22 cellular contexts compared by ENCODE assay signal in genomic region chr3:14222900-14223594, GRCh38. TPM values are rescaled to one million over a fixed set of nuclear protein-coding genes. Genes with fewer than 3 reads are reported as not detected.
A peak's percentile ranks its signal among the peaks of the same experiment; 100 is the strongest.
DNase-seq lines count a peak whose midpoint lies in the region; ATAC-seq, FAIRE-seq and TF ChIP-seq lines count a peak whose summit lies in the region.
"Had no signal": no experiment of that assay in that cellular context is flagged by ENCODE, and none has a peak within 500 bp of the region (broad histone marks: within the 10 kb centered on the region; RNA-seq: fewer than 3 reads in every experiment).

No MANE protein-coding gene starts in this region.

- H3K36me3 ChIP-seq in bronchial epithelial cell (ENCODE audit: control insufficient read depth, insufficient read depth, low read length), result no peaks in the 10 kb centered on the region
- no peaks in the 10 kb centered on the region for H3K36me3 ChIP-seq in osteoblast (ENCODE audit: insufficient read depth, low read length)
- H3K36me3 ChIP-seq: BLaER1 treated with 17β-estradiol and CSF1 and Interleukin-3, amounts not matched to agents 10 nM and 100 nM had no signal

- H3K4me2 ChIP-seq in osteoblast (ENCODE audit: insufficient read depth, low read length), result peak overlapping the region; percentile 25
- H3K4me2 ChIP-seq: KMS-11 had no signal

- no peak for DNase-seq in GM12891 (ENCODE audit: insufficient read length, low spot score)
- DNase-seq in LHCN-M2 (ENCODE audit: low read depth), result peak; percentile 74
- DNase-seq in bronchial epithelial cell (ENCODE audit: low read depth), result peak; percentile 59
- DNase-seq in osteoblast (ENCODE audit: insufficient read length, low spot score, missing footprints), result no peak
- no peak for DNase-seq in NCI-H69 (lab: John Stamatoyannopoulos, UW)
- DNase-seq in effector memory CD8-positive, alpha-beta T cell, result no peak
- no peak for DNase-seq in cerebellar nuclear complex (lab: John Stamatoyannopoulos, UW)
- DNase-seq: activated CD4-positive, alpha-beta T cell treated with anti-CD3 and anti-CD28 coated beads for 36 hours; activated naive CD8-positive, alpha-beta T cell treated with anti-CD3 and anti-CD28 coated beads for 36 hours; activated T-cell treated with anti-CD3 and anti-CD28 coated beads for 4 hours; caudate nucleus; DMS 273 treated with DMSO at 0.1 percent for 48 hours; naive thymus-derived CD4-positive, alpha-beta T cell; NCI-H1105 treated with DMSO at 0.1 percent for 48 hours; NCI-H2171 treated with DMSO at 0.1 percent for 48 hours; SIG-M5; stimulated activated naive CD4-positive, alpha-beta T cell had no signal

- no peak for FAIRE-seq in GM12891 (lab: Jason Lieb, UNC)
- no peak for FAIRE-seq in bronchial epithelial cell (lab: Jason Lieb, UNC)

- peaks cover 34% of the 10 kb centered on the region for H3K4me1 ChIP-seq in osteoblast (ENCODE audit: insufficient read depth, low read length)

- H4K20me1 ChIP-seq in osteoblast (ENCODE audit: insufficient read depth, low read length), result no peaks in the 10 kb centered on the region
- H4K20me1 ChIP-seq: BLaER1 treated with 17β-estradiol and CSF1 and Interleukin-3, amounts not matched to agents 10 nM and 100 nM had no signal

- peaks cover 2% of the 10 kb centered on the region for H3K9me3 ChIP-seq in osteoblast (ENCODE audit: low read depth, low read length)

- no peak overlapping the region for H2AFZ ChIP-seq in osteoblast (ENCODE audit: low read length)

- H3K79me2 ChIP-seq in osteoblast (ENCODE audit: insufficient read depth, low read length), result no peaks in the 10 kb centered on the region

- no peak for TF ChIP-seq POLR2A in GM12891 (IDR thresholded peaks at IDR 0.05; ENCODE audit: low read depth, low read length)

- no peak overlapping the region for H3K4me3 Mint-ChIP-seq in effector memory CD8-positive, alpha-beta T cell
- H3K4me3 Mint-ChIP-seq: activated CD4-positive, alpha-beta T cell treated with anti-CD3 and anti-CD28 coated beads for 36 hours; activated naive CD8-positive, alpha-beta T cell treated with anti-CD3 and anti-CD28 coated beads for 36 hours; naive thymus-derived CD4-positive, alpha-beta T cell; type B pancreatic cell had no signal

- H3K27ac Mint-ChIP-seq in effector memory CD8-positive, alpha-beta T cell, result no peak overlapping the region
- H3K27ac Mint-ChIP-seq: activated CD4-positive, alpha-beta T cell treated with anti-CD3 and anti-CD28 coated beads for 36 hours; activated naive CD8-positive, alpha-beta T cell treated with anti-CD3 and anti-CD28 coated beads for 36 hours; naive thymus-derived CD4-positive, alpha-beta T cell; type B pancreatic cell had no signal

- TF ChIP-seq CTCF in bronchial epithelial cell (IDR thresholded peaks at IDR 0.05; ENCODE audit: insufficient read depth, low read length, severe bottlenecking) (no peak), osteoblast (IDR thresholded peaks at IDR 0.05; ENCODE audit: extremely low read depth, low read depth, low read length) (peak; percentile 35)

- no peak for ATAC-seq in effector memory CD8-positive, alpha-beta T cell (replicated peaks)
- no peak for ATAC-seq in GM18502 (IDR thresholded peaks at IDR 0.05; ENCODE audit: poor library complexity, unreplicated experiment)
- ATAC-seq: activated CD4-positive, alpha-beta T cell treated with anti-CD3 and anti-CD28 coated beads for 36 hours; naive thymus-derived CD4-positive, alpha-beta T cell had no signal

- no peaks in the 10 kb centered on the region for H3K4me1 Mint-ChIP-seq in effector memory CD8-positive, alpha-beta T cell (ENCODE audit: low read depth in 2 of 2)
- H3K4me1 Mint-ChIP-seq: activated CD4-positive, alpha-beta T cell treated with anti-CD3 and anti-CD28 coated beads for 36 hours had no signal

- H3K27me3 Mint-ChIP-seq in effector memory CD8-positive, alpha-beta T cell, result peaks cover 51 to 61% of the 10 kb centered on the region in 2 donors
- H3K27me3 Mint-ChIP-seq: type B pancreatic cell had no signal

- H3K4me3 ChIP-seq in bronchial epithelial cell (ENCODE audit: low read depth, low read length) (no peak overlapping the region), osteoblast (ENCODE audit: insufficient read depth, low read length) (no peak overlapping the region)
- H3K4me3 ChIP-seq: BLaER1 treated with 17β-estradiol and CSF1 and Interleukin-3, amounts not matched to agents 10 nM and 100 nM; lung had no signal

- H3K27me3 ChIP-seq in bronchial epithelial cell (ENCODE audit: control insufficient read depth, insufficient read depth, low read length), result no peaks in the 10 kb centered on the region
- no peaks in the 10 kb centered on the region for H3K27me3 ChIP-seq in osteoblast (ENCODE audit: insufficient read depth, low read length)
- H3K27me3 ChIP-seq: BLaER1 treated with 17β-estradiol and CSF1 and Interleukin-3, amounts not matched to agents 10 nM and 100 nM had no signal

- H3K9me3 Mint-ChIP-seq in effector memory CD8-positive, alpha-beta T cell, result peaks cover 0 to 5% of the 10 kb centered on the region in 2 donors

- H3K36me3 Mint-ChIP-seq in effector memory CD8-positive, alpha-beta T cell (ENCODE audit: insufficient read depth), result no peaks in the 10 kb centered on the region
- H3K36me3 Mint-ChIP-seq: type B pancreatic cell had no signal

- peak overlapping the region; percentile 25 for H3K27ac ChIP-seq in osteoblast (ENCODE audit: low read depth, low read length)
- H3K27ac ChIP-seq: BLaER1 treated with 17β-estradiol and CSF1 and Interleukin-3, amounts not matched to agents 10 nM and 100 nM; KMS-11 had no signal

TF ChIP-seq in GM12891, 5 proteins besides CTCF, POLR2A, EP300 and RAD21:
- peak; percentile 80 for TF ChIP-seq SPI1 (IDR thresholded peaks at IDR 0.05; ENCODE audit: low read depth, low read length)
- TF ChIP-seq PAX5 (IDR thresholded peaks at IDR 0.05; ENCODE audit: insufficient read depth, low read length, severe bottlenecking), result no peak

RNA-seq across cellular contexts. Expression of gene LSM3, which starts 44.4 kb away (rescaled TPM):
- polyA plus RNA-seq in GM12891 (2012; ENCODE audit: low read depth, missing spikeins), result 21.3 TPM
- total RNA-seq in LHCN-M2 (2014; rRNA removed) (22.7 and 22.8 TPM in 2 replicates), bronchial epithelial cell (5.5 and 6.6 TPM in 2 replicates), osteoblast (5.1 and 5.6 TPM in 2 replicates)
- polyA plus RNA-seq in LHCN-M2 (2012), result 19.3 TPM

RNA-seq across cellular contexts. Expression of gene XPC, which starts 44.6 kb away (rescaled TPM):
- 23.6 TPM for polyA plus RNA-seq in GM12891 (2012; ENCODE audit: low read depth, missing spikeins)
- total RNA-seq in LHCN-M2 (2014; rRNA removed) (43.4 and 45.2 TPM in 2 replicates), bronchial epithelial cell (25.3 and 33.4 TPM in 2 replicates), osteoblast (50.1 and 52.1 TPM in 2 replicates)
- polyA plus RNA-seq in LHCN-M2 (2012), result 19.2 TPM

Comparison
In these comparisons a context has a peak if more than half of its experiments do, and no peak if none do; other contexts are left out.
1. DNase-seq: peak in LHCN-M2 (single experiment) and bronchial epithelial cell (single experiment); none in GM12891 (single experiment), osteoblast (single experiment), NCI-H69 (single experiment), effector memory CD8-positive, alpha-beta T cell (0 of 3) and cerebellar nuclear complex (0 of 2).